20 cellular contexts compared by ENCODE assay signal in genomic region chr18:46002934-46003333, GRCh38.
"Had no signal": no experiment of that assay in that cellular context is flagged by ENCODE, and none has a peak within 500 bp of the region (broad histone marks: within the 10 kb centered on the region; RNA-seq: fewer than 3 reads in every experiment).

No MANE protein-coding gene starts in this region.

- H3K27ac ChIP-seq: dorsolateral prefrontal cortex, neural progenitor cell, prostate gland, right atrium auricular region, sigmoid colon, suprapubic skin, transverse colon, vagina had no signal

- H3K4me3 Mint-ChIP-seq: memory B cell; nephron; neural progenitor cell; stimulated activated memory B cell treated with anti-CD40 and anti-IgM and Interleukin-4, amounts not matched to agents 10 μg/mL and 1 μg/mL and 100 μg/mL, for 72 hours; stimulated activated naive CD8-positive, alpha-beta T cell treated with anti-CD3 and anti-CD28 coated beads, Interleukin-15, Interleukin-2, amounts not matched to agents 100 ng/mL and 50 ng/mL, for 24 hours had no signal

- DNase-seq: dorsolateral prefrontal cortex; effector CD8-positive, alpha-beta T cell; erythroblast; hypothalamus; left ventricle myocardium superior; nucleus accumbens; sigmoid colon; stimulated activated CD4-positive, alpha-beta T cell treated with anti-CD3 and anti-CD28 coated beads, Interleukin-2, amount 100 ng/mL, for 24 hours; stimulated activated CD4-positive, alpha-beta T cell treated with anti-CD3 and anti-CD28 coated beads, Interleukin-4, amount 100 ng/mL, for 24 hours; transverse colon had no signal

- ATAC-seq: left ventricle myocardium superior; stimulated activated memory B cell treated with anti-CD40 and anti-IgM and Interleukin-4, amounts not matched to agents 10 μg/mL and 1 μg/mL and 100 μg/mL, for 72 hours had no signal

- H3K27me3 ChIP-seq: neural progenitor cell, right atrium auricular region, sigmoid colon, suprapubic skin, transverse colon, vagina had no signal

- H3K27ac Mint-ChIP-seq: memory B cell; nephron; neural progenitor cell; stimulated activated memory B cell treated with anti-CD40 and anti-IgM and Interleukin-4, amounts not matched to agents 10 μg/mL and 1 μg/mL and 100 μg/mL, for 72 hours; stimulated activated naive CD8-positive, alpha-beta T cell treated with anti-CD3 and anti-CD28 coated beads, Interleukin-15, Interleukin-2, amounts not matched to agents 100 ng/mL and 50 ng/mL, for 24 hours had no signal

- H3K4me1 ChIP-seq: neural progenitor cell, prostate gland, right atrium auricular region, sigmoid colon, suprapubic skin, transverse colon, vagina had no signal

- H3K27me3 Mint-ChIP-seq: memory B cell; stimulated activated naive CD8-positive, alpha-beta T cell treated with anti-CD3 and anti-CD28 coated beads, Interleukin-15, Interleukin-2, amounts not matched to agents 100 ng/mL and 50 ng/mL, for 24 hours had no signal

- H3K36me3 Mint-ChIP-seq: memory B cell had no signal

- H3K4me1 Mint-ChIP-seq: nephron, neural progenitor cell had no signal

- H3K36me3 ChIP-seq: prostate gland, right atrium auricular region, sigmoid colon, transverse colon, vagina had no signal

- H3K9me3 ChIP-seq: prostate gland, right atrium auricular region, sigmoid colon, suprapubic skin, vagina had no signal

- H3K4me3 ChIP-seq: dorsolateral prefrontal cortex, lung, neural progenitor cell, prostate gland, right atrium auricular region, sigmoid colon, suprapubic skin, transverse colon, vagina had no signal
